Comparison of ENCODE assay signal across 24 cellular contexts in the genomic region with DNA sequence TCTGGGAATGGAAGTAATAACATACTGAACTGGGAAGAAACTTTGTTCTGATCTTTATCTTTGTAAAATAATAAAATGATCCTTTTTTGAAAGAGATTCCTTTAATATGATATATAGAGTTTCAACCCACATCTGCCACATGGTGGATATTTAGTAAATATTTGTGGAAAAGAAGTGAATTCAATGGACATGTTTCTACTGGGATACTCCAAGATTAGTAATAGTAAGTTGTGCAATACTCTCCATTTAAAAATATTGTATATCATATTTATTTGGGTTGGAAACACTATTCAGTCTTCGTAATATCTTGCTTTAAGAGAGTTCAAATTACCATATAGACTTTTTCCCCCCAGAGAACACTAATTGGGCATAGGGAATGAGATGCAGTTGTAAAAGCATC. TPM values are rescaled to one million over a fixed set of nuclear protein-coding genes. Genes with fewer than 3 reads are reported as not detected.
DNase-seq lines count a peak whose midpoint lies in the region; ATAC-seq and TF ChIP-seq lines count a peak whose summit lies in the region.
"Had no signal": no experiment of that assay in that cellular context is flagged by ENCODE, and none has a peak within 500 bp of the region (broad histone marks: within the 10 kb centered on the region; RNA-seq: fewer than 3 reads in every experiment).

No MANE protein-coding gene starts in this region.

- H3K36me3 Mint-ChIP-seq in T-helper 17 cell (ENCODE audit: low read depth): no peaks in the 10 kb centered on the region
- H3K36me3 Mint-ChIP-seq: CD14-positive monocyte had no signal

- H3K9ac ChIP-seq in skeletal muscle satellite cell (ENCODE audit: low read depth, low read length): no peak overlapping the region
- no peak overlapping the region for H3K9ac ChIP-seq in MM.1S (ENCODE audit: low read length)

- H3K4me1 ChIP-seq in skeletal muscle satellite cell (ENCODE audit: control insufficient read depth, insufficient read depth, low read length) (peaks cover 18% of the 10 kb centered on the region), OCI-LY7 (ENCODE audit: insufficient read depth, low read length, poor library complexity, severe bottlenecking) (no peaks in the 10 kb centered on the region), MM.1S (ENCODE audit: low read length) (no peaks in the 10 kb centered on the region)
- H3K4me1 ChIP-seq: BE2C had no signal

- CTCF ChIA-PET in OCI-LY7 (lab: Charles Lee; ENCODE audit: unreplicated experiment): no interaction called here

- H3K36me3 ChIP-seq in skeletal muscle satellite cell (ENCODE audit: insufficient read depth, low read length) (no peaks in the 10 kb centered on the region), OCI-LY7 (ENCODE audit: insufficient read depth, low read length) (no peaks in the 10 kb centered on the region), MM.1S (replicated peaks; ENCODE audit: insufficient read depth, low read length) (no peaks in the 10 kb centered on the region)
- H3K36me3 ChIP-seq: BE2C had no signal

- H2AFZ ChIP-seq in OCI-LY7 (ENCODE audit: low read length) (no peak overlapping the region), MM.1S (ENCODE audit: low read length) (no peak overlapping the region)

- no peaks in the 10 kb centered on the region for H3K79me2 ChIP-seq in OCI-LY7 (ENCODE audit: insufficient read depth, low read depth, low read length)
- no peaks in the 10 kb centered on the region for H3K79me2 ChIP-seq in MM.1S (ENCODE audit: low read length)

- H3K4me1 Mint-ChIP-seq in T-helper 17 cell: peaks cover 19% of the 10 kb centered on the region
- H3K4me1 Mint-ChIP-seq: CD14-positive monocyte had no signal

- H3K4me3 ChIP-seq in skeletal muscle satellite cell (ENCODE audit: low read length): no peak overlapping the region
- H3K4me3 ChIP-seq in OCI-LY7 (ENCODE audit: low read depth, low read length, poor library complexity, severe bottlenecking): no peak overlapping the region
- no peak overlapping the region for H3K4me3 ChIP-seq in MM.1S (ENCODE audit: low read length)

- ATAC-seq in T-helper 17 cell: no peak
- ATAC-seq in HG02588 (IDR thresholded peaks at IDR 0.05; ENCODE audit: unreplicated experiment): no peak
- ATAC-seq: HCT116 had no signal

- H3K9me3 ChIP-seq in T-helper 17 cell (ENCODE audit: control insufficient read depth, low read length, poor library complexity, severe bottlenecking): no peaks in the 10 kb centered on the region
- H3K9me3 ChIP-seq in skeletal muscle satellite cell (replicated peaks; ENCODE audit: low read length): no peaks in the 10 kb centered on the region
- no peaks in the 10 kb centered on the region for H3K9me3 ChIP-seq in OCI-LY7 (ENCODE audit: low read length)
- H3K9me3 ChIP-seq in MM.1S (replicated peaks; ENCODE audit: insufficient read depth, low read length): no peaks in the 10 kb centered on the region
- H3K9me3 ChIP-seq: BE2C had no signal

- H4K20me1 ChIP-seq in OCI-LY7 (ENCODE audit: insufficient read depth, low read length) (no peaks in the 10 kb centered on the region), MM.1S (ENCODE audit: insufficient read depth, low read length) (no peaks in the 10 kb centered on the region)

- no peak for TF ChIP-seq CTCF in OCI-LY7 (conservative IDR thresholded peaks at IDR 0.05; ENCODE audit: low read length)
- TF ChIP-seq CTCF in MM.1S (IDR thresholded peaks at IDR 0.05; ENCODE audit: low read length): no peak

- intact Hi-C loops in OCI-LY7 (cut with micrococcal nuclease; ENCODE audit: unreplicated experiment): no loop called here

- H3K4me2 ChIP-seq in skeletal muscle satellite cell (ENCODE audit: low read length) (peak overlapping the region; percentile 40), OCI-LY7 (ENCODE audit: low read length) (no peak overlapping the region), MM.1S (ENCODE audit: low read depth, low read length) (no peak overlapping the region)

- POLR2A ChIA-PET in OCI-LY7 (lab: Charles Lee): no interaction called here

- no peaks in the 10 kb centered on the region for H3K9me2 ChIP-seq in OCI-LY7 (ENCODE audit: insufficient read depth, low read length)
- H3K9me2 ChIP-seq in MM.1S (replicated peaks; ENCODE audit: insufficient read depth, low read length): no peaks in the 10 kb centered on the region

- H3K27me3 ChIP-seq in skeletal muscle satellite cell (ENCODE audit: control insufficient read depth, insufficient read depth, low read length): no peaks in the 10 kb centered on the region
- H3K27me3 ChIP-seq in MM.1S (replicated peaks; ENCODE audit: insufficient read depth, low read length): no peaks in the 10 kb centered on the region
- H3K27me3 ChIP-seq: BE2C had no signal

- DNase-seq in HCEC 1CT: peak; percentile 4
- no peak for DNase-seq in T-helper 17 cell
- no peak for DNase-seq in epithelial cell of prostate (ENCODE audit: low read depth, low spot score)
- no peak for DNase-seq in OCI-LY7 (ENCODE audit: low spot score)
- no peak for DNase-seq in dermis blood vessel endothelial cell
- DNase-seq in MM.1S: no peak
- DNase-seq: BE2C; CD8-positive, alpha-beta memory T cell; DMS 273 treated with DMSO at 0.1 percent for 48 hours; DMS79 treated with DMSO at 0.1 percent for 48 hours; GF-D8; Kasumi-1; NCI-H1105 treated with DMSO at 0.1 percent for 48 hours; NCI-H446; NCI-H524 treated with DMSO at 0.1 percent for 48 hours; NCI-H82; NK-92 treated with Interleukin-12 subunit alpha and Interleukin-12 subunit beta, amount 100 ng/mL, for 24 hours; RPMI8226; SHP77 had no signal

- no peak overlapping the region for H3K4me3 Mint-ChIP-seq in T-helper 17 cell
- H3K4me3 Mint-ChIP-seq: CD14-positive monocyte; CD8-positive, alpha-beta memory T cell had no signal

- H3K27ac Mint-ChIP-seq in T-helper 17 cell: peak overlapping the region; percentile 85
- H3K27ac Mint-ChIP-seq: CD14-positive monocyte; CD8-positive, alpha-beta memory T cell had no signal

- no peaks in the 10 kb centered on the region for H3F3A ChIP-seq in MM.1S (ENCODE audit: insufficient read depth, low read length)

- BruUV-seq in OCI-LY7 (replicated peaks; lab: Mats Ljungman, UMichigan): no TSS peak

- H3K27ac ChIP-seq in epithelial cell of prostate (peak overlapping the region; percentile 68), OCI-LY7 (ENCODE audit: low read depth, low read length, poor library complexity, severe bottlenecking) (no peak overlapping the region), MM.1S (ENCODE audit: low read length) (no peak overlapping the region)
- H3K27ac ChIP-seq: HL-60 had no signal

- H3K27me3 Mint-ChIP-seq in T-helper 17 cell: no peaks in the 10 kb centered on the region

RNA-seq across cellular contexts. Expression of gene ARSJ, which starts 17.8 kb away (rescaled TPM):
- total RNA-seq in T-helper 17 cell (under 1 TPM in 1 of 2 donors, not detected in 1; 0.45 TPM), OCI-LY7 (2022) (not detected in 2 replicates), dermis blood vessel endothelial cell (26.2 and 26.8 TPM in 2 replicates)
- 29.2 and 34.3 TPM in 2 replicates for total RNA-seq in skeletal muscle satellite cell (2012; rRNA removed)
- not detected in 2 replicates for total RNA-seq in OCI-LY7 (2014; rRNA removed; shearing (Covaris generic))
- total RNA-seq: CD8-positive, alpha-beta memory T cell had no signal

Comparison
In these comparisons a context has a peak if more than half of its experiments do, and no peak if none do; other contexts are left out.
1. RNA of gene ARSJ, which starts 17.8 kb away (total RNA-seq): 26.2 to 26.8 TPM in dermis blood vessel endothelial cell; 0.45 TPM in T-helper 17 cell and not detected in OCI-LY7; every median in the first group is over 10 times any median in the second.